8 cellular contexts compared by ENCODE assay signal in the genomic region with DNA sequence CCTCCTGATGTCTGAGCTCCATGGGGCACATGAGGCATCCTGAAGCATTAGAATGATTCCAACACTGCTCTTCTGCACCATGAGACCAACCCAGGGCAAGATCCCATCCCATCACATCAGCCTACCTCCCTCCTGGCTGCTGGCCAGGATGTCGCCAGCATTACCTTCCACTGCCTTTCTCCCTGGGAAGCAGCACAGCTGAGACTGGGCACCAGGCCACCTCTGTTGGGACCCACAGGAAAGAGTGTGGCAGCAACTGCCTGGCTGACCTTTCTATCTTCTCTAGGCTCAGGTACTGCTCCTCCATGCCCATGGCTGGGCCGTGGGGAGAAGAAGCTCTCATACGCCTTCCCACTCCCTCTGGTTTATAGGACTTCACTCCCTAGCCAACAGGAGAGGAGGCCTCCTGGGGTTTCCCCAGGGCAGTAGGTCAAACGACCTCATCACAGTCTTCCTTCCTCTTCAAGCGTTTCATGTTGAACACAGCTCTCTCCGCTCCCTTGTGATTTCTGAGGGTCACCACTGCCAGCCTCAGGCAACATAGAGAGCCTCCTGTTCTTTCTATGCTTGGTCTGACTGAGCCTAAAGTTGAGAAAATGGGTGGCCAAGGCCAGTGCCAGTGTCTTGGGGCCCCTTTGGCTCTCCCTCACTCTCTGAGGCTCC. TPM values are rescaled to one million over a fixed set of nuclear protein-coding genes. Genes with fewer than 3 reads are reported as not detected.
DNase-seq lines count a peak whose midpoint lies in the region; ATAC-seq and TF ChIP-seq lines count a peak whose summit lies in the region.

No MANE protein-coding gene starts in this region.

- no TSS peak for BruUV-seq in Caco-2 (replicated peaks; lab: Mats Ljungman, UMichigan)

- H3K4me3 ChIP-seq in tibial artery = no peak overlapping the region
- H3K4me3 ChIP-seq in Caco-2 (ENCODE audit: low read depth, low read length) = no peak overlapping the region

- peak overlapping the region; percentile 71 to 87 for H3K27ac Mint-ChIP-seq in activated naive CD4-positive, alpha-beta T cell treated with anti-CD3 and anti-CD28 coated beads, Interleukin-2, amount 50 U/mL, for 72 hours
- H3K27ac Mint-ChIP-seq in activated B cell treated with CpG ODN at 0.5 μM for 24 hours (peak overlapping the region; percentile 84), Caco-2 (ENCODE audit: unreplicated experiment) (no peak overlapping the region)

- DNase-seq in activated naive CD4-positive, alpha-beta T cell treated with anti-CD3 and anti-CD28 coated beads, Interleukin-2, amount 50 U/mL, for 72 hours (ENCODE audit: low spot score in 2 of 2) = no peak
- DNase-seq in activated naive CD4-positive, alpha-beta T cell (lab: John Stamatoyannopoulos, UW) = no peak
- DNase-seq in activated B cell treated with CpG ODN at 0.5 μM for 24 hours (peak; percentile 31), tibial artery (no peak), Caco-2 (no peak), UCSD-AML1 (lab: John Stamatoyannopoulos, UW; ENCODE audit: unreplicated experiment) (no peak)

- H3K4me1 ChIP-seq in tibial artery (peaks cover 0 to 44% (median 32%) of the 10 kb centered on the region in 4 donors), Caco-2 (peaks cover 23% of the 10 kb centered on the region)

- H3K27me3 Mint-ChIP-seq in activated B cell treated with CpG ODN at 0.5 μM for 24 hours = no peaks in the 10 kb centered on the region
- H3K27me3 Mint-ChIP-seq in Caco-2 (ENCODE audit: insufficient read depth, unreplicated experiment) = no peaks in the 10 kb centered on the region

- no peaks in the 10 kb centered on the region for H3K9me3 Mint-ChIP-seq in activated naive CD4-positive, alpha-beta T cell treated with anti-CD3 and anti-CD28 coated beads, Interleukin-2, amount 50 U/mL, for 72 hours
- H3K9me3 Mint-ChIP-seq in activated B cell treated with CpG ODN at 0.5 μM for 24 hours (no peaks in the 10 kb centered on the region), Caco-2 (ENCODE audit: unreplicated experiment) (no peaks in the 10 kb centered on the region)

- intact Hi-C loops in activated B cell treated with CpG ODN at 0.5 μM for 24 hours (cut with micrococcal nuclease) = loop anchor here (1.0 kb wide), 1 partner anchor 11 kb away; a partner anchor contains a TSS
- intact Hi-C loops in tibial artery (cut with DNase I; ENCODE audit: low total_unique reads) = no loop called here
- intact Hi-C loops in Caco-2 (cut with micrococcal nuclease; ENCODE audit: unreplicated experiment) = no loop called here

- H3K27ac ChIP-seq in tibial artery = peak overlapping the region; percentile 63 to 71

- peak in 1 of 2 donors; percentile 80 for ATAC-seq in activated naive CD4-positive, alpha-beta T cell treated with anti-CD3 and anti-CD28 coated beads, Interleukin-2, amount 50 U/mL, for 72 hours
- ATAC-seq in HG02870 (IDR thresholded peaks at IDR 0.05; ENCODE audit: unreplicated experiment) (peak; percentile 59), activated B cell treated with CpG ODN at 0.5 μM for 24 hours (ENCODE audit: low read depth) (peak; percentile 54), HG03039 (IDR thresholded peaks at IDR 0.05; ENCODE audit: unreplicated experiment) (no peak)

- H3K9me3 ChIP-seq in tibial artery = no peaks in the 10 kb centered on the region
- no peaks in the 10 kb centered on the region for H3K9me3 ChIP-seq in Caco-2

- H3K27me3 ChIP-seq in tibial artery = no peaks in the 10 kb centered on the region
- H3K27me3 ChIP-seq in Caco-2 (replicated peaks; ENCODE audit: control insufficient read depth, insufficient read depth, low read length) = no peaks in the 10 kb centered on the region

- no peak for TF ChIP-seq CTCF in activated B cell treated with CpG ODN at 0.5 μM for 24 hours (IDR thresholded peaks at IDR 0.05)
- TF ChIP-seq CTCF in tibial artery (IDR thresholded peaks at IDR 0.05) = no peak
- TF ChIP-seq CTCF in Caco-2 (IDR thresholded peaks at IDR 0.05; ENCODE audit: insufficient read depth in 1 of 2, low read depth in 1 of 2, low read length in 1 of 2, severe bottlenecking in 1 of 2, unreplicated experiment in 1 of 2) = no peak

- POLR2A ChIA-PET in activated B cell treated with CpG ODN at 0.5 μM for 24 hours (lab: Charles Lee) = interaction anchor here (0.5 to 3.9 kb wide), 8 partner anchors 11 to 219 kb away, joined by 4 to 22 read pairs (median 5); a partner anchor contains a TSS
- POLR2A ChIA-PET in Caco-2 (lab: Charles Lee) = no interaction called here

- H3K4me3 Mint-ChIP-seq in activated B cell treated with CpG ODN at 0.5 μM for 24 hours (peak overlapping the region; percentile 58), Caco-2 (ENCODE audit: unreplicated experiment) (no peak overlapping the region)

- H3K4me1 Mint-ChIP-seq in activated B cell treated with CpG ODN at 0.5 μM for 24 hours (peaks cover 44% of the 10 kb centered on the region), Caco-2 (ENCODE audit: low read depth, unreplicated experiment) (peaks cover 19% of the 10 kb centered on the region)

- H3K36me3 Mint-ChIP-seq in activated naive CD4-positive, alpha-beta T cell treated with anti-CD3 and anti-CD28 coated beads, Interleukin-2, amount 50 U/mL, for 72 hours = peaks cover 7% of the 10 kb centered on the region in 2 donors
- peaks cover 46% of the 10 kb centered on the region for H3K36me3 Mint-ChIP-seq in activated B cell treated with CpG ODN at 0.5 μM for 24 hours (ENCODE audit: low read depth)
- peaks cover 11% of the 10 kb centered on the region for H3K36me3 Mint-ChIP-seq in Caco-2 (ENCODE audit: insufficient read depth, unreplicated experiment)

- CTCF ChIA-PET in activated B cell treated with CpG ODN at 0.5 μM for 24 hours (lab: Charles Lee) = interaction anchor here (0.6 to 2.3 kb wide), 14 partner anchors 9 to 437 kb away, joined by 3 to 20 read pairs (median 3); no protein-coding TSS in a partner anchor
- CTCF ChIA-PET in Caco-2 (lab: Charles Lee) = interaction anchor here (1.2 kb wide), 1 partner anchor 14 kb away, joined by 4 read pairs; no protein-coding TSS in a partner anchor

- H3K36me3 ChIP-seq in tibial artery = peaks cover 0 to 24% (median 0%) of the 10 kb centered on the region in 3 donors
- H3K36me3 ChIP-seq in Caco-2 (ENCODE audit: control insufficient read depth, insufficient read depth, low read length) = no peaks in the 10 kb centered on the region; the same call in 1 of the 2 replicates

RNA-seq across cellular contexts. Expression of a gene that starts 11.1 kb away (rescaled TPM):
- total RNA-seq in activated naive CD4-positive, alpha-beta T cell treated with anti-CD3 and anti-CD28 coated beads, Interleukin-2, amount 50 U/mL, for 72 hours = 100 to 1,000 TPM; 212 to 239 TPM
- 114 and 116 TPM in 2 replicates for total RNA-seq in activated B cell treated with CpG ODN at 0.5 μM for 24 hours
- 0.86 and 1.3 TPM in 2 replicates for total RNA-seq in Caco-2 (2022)

RNA-seq across cellular contexts. Expression of a gene that starts 26.0 kb away (rescaled TPM):
- 10 to 100 TPM in 1 of 2 donors, 1 to 10 TPM in 1; 4.5 to 40.7 TPM for total RNA-seq in activated naive CD4-positive, alpha-beta T cell treated with anti-CD3 and anti-CD28 coated beads, Interleukin-2, amount 50 U/mL, for 72 hours
- total RNA-seq in activated B cell treated with CpG ODN at 0.5 μM for 24 hours = 52.9 and 56.3 TPM in 2 replicates
- 9.0 and 12.7 TPM in 2 replicates for total RNA-seq in Caco-2 (2022)

Comparison
In these comparisons a context has a peak if more than half of its experiments do, and no peak if none do; other contexts are left out.
1. RNA of a gene that starts 11.1 kb away (total RNA-seq): 212 to 239 TPM in activated naive CD4-positive, alpha-beta T cell treated with anti-CD3 and anti-CD28 coated beads, Interleukin-2, amount 50 U/mL, for 72 hours and 114 to 116 TPM in activated B cell treated with CpG ODN at 0.5 μM for 24 hours; 0.86 to 1.3 TPM in Caco-2; every median in the first group is over 10 times any median in the second.